In genomic region chr3:64954995-64955636, GRCh38 we compare ENCODE assay signal across 13 cellular contexts.
A peak's percentile ranks its signal among the peaks of the same experiment; 100 is the strongest.
DNase-seq lines count a peak whose midpoint lies in the region; ATAC-seq and TF ChIP-seq lines count a peak whose summit lies in the region.
"Had no signal": no experiment of that assay in that cellular context is flagged by ENCODE, and none has a peak within 500 bp of the region (broad histone marks: within the 10 kb centered on the region; RNA-seq: fewer than 3 reads in every experiment).

No MANE protein-coding gene starts in this region.

- H3K27ac ChIP-seq in gastroesophageal sphincter, result peak overlapping the region in 2 of 4 donors; percentile 25 to 57

- H3K27me3 ChIP-seq in gastroesophageal sphincter, result no peaks in the 10 kb centered on the region

- ATAC-seq in gastroesophageal sphincter, result peak; percentile 53
- ATAC-seq in stimulated activated naive CD8-positive, alpha-beta T cell treated with anti-CD3 and anti-CD28 coated beads, Interleukin-15, Interleukin-2, amounts not matched to agents 100 U/mL and 50 U/mL, for 24 hours, result no peak
- ATAC-seq: stimulated activated effector memory CD8-positive, alpha-beta T cell treated with anti-CD3 and anti-CD28 coated beads, Interleukin-12 subunit alpha, Interleukin-12 subunit beta, amount 100 ng/mL, for 72 hours had no signal

- no peak for TF ChIP-seq EP300 in gastroesophageal sphincter (IDR thresholded peaks at IDR 0.05)

- H3K4me3 ChIP-seq in gastroesophageal sphincter, result no peak overlapping the region

- 37% methylated on average over 4 of the region's 4 CpGs for WGBS in gastroesophageal sphincter (ENCODE audit: low coverage in 1 of 2), 2 donors

- DNase-seq in COLO668 (lab: John Stamatoyannopoulos, UW; ENCODE audit: unreplicated experiment) (peak; percentile 21), NCI-H2029 treated with DMSO at 0.1 percent for 48 hours (lab: John Stamatoyannopoulos, UW) (peak; percentile 12), mucosa of gallbladder (ENCODE audit: low spot score) (peak; percentile 14), hippocampal formation (lab: John Stamatoyannopoulos, UW) (no peak), NCI-H1048 (lab: John Stamatoyannopoulos, UW) (no peak)
- DNase-seq in stimulated activated naive CD8-positive, alpha-beta T cell treated with anti-CD3 and anti-CD28 coated beads, Interleukin-15, Interleukin-2, amounts not matched to agents 100 U/mL and 50 U/mL, for 24 hours, result no peak
- DNase-seq in stimulated activated naive CD4-positive, alpha-beta T cell treated with Interleukin-2 at 50 U/mL for 16 hours (lab: John Stamatoyannopoulos, UW), result no peak
- DNase-seq: activated CD4-positive, alpha-beta T cell treated with anti-CD3 and anti-CD28 coated beads, Interleukin-2, amount 50 U/mL, for 1 hour; AML-193; DND-41; stimulated activated CD4-positive, alpha-beta T cell treated with anti-CD3 and anti-CD28 coated beads, Interleukin-4, amount 100 ng/mL, for 1 hour had no signal

- TF ChIP-seq CTCF in gastroesophageal sphincter (IDR thresholded peaks at IDR 0.05), result no peak

- no peak for TF ChIP-seq POLR2A in gastroesophageal sphincter (IDR thresholded peaks at IDR 0.05)

- H3K4me1 ChIP-seq in gastroesophageal sphincter, result peaks cover 0 to 29% (median 6%) of the 10 kb centered on the region in 3 donors

- no peaks in the 10 kb centered on the region for H3K36me3 ChIP-seq in gastroesophageal sphincter

- H3K9me3 ChIP-seq in gastroesophageal sphincter, result no peaks in the 10 kb centered on the region

Comparison
In these comparisons a context has a peak if more than half of its experiments do, and no peak if none do; other contexts are left out.
1. DNase-seq: peak in COLO668 (single experiment), NCI-H2029 treated with DMSO at 0.1 percent for 48 hours (single experiment) and mucosa of gallbladder (single experiment); none in hippocampal formation (0 of 2), stimulated activated naive CD8-positive, alpha-beta T cell treated with anti-CD3 and anti-CD28 coated beads, Interleukin-15, Interleukin-2, amounts not matched to agents 100 U/mL and 50 U/mL, for 24 hours (single experiment), NCI-H1048 (single experiment) and stimulated activated naive CD4-positive, alpha-beta T cell treated with Interleukin-2 at 50 U/mL for 16 hours (single experiment).